In genomic region chr17:78316867-78317816, GRCh38 we compare ENCODE assay signal across 9 cellular contexts. TPM values are rescaled to one million over a fixed set of nuclear protein-coding genes. Genes with fewer than 3 reads are reported as not detected.
DNase-seq lines count a peak whose midpoint lies in the region; ATAC-seq and TF ChIP-seq lines count a peak whose summit lies in the region.
"Had no signal": no experiment of that assay in that cellular context is flagged by ENCODE, and none has a peak within 500 bp of the region (broad histone marks: within the 10 kb centered on the region; RNA-seq: fewer than 3 reads in every experiment).

No MANE protein-coding gene starts in this region.

- H3K36me3 ChIP-seq in CD4-positive, CD25-positive, alpha-beta regulatory T cell (ENCODE audit: control insufficient read depth, insufficient read depth, low read length) = no peaks in the 10 kb centered on the region
- H3K36me3 ChIP-seq in mucosa of descending colon (ENCODE audit: low read depth) = no peaks in the 10 kb centered on the region

- peak overlapping the region; percentile 8 to 46 (median 34) for H3K4me3 Mint-ChIP-seq in CD4-positive, CD25-positive, alpha-beta regulatory T cell
- H3K4me3 Mint-ChIP-seq in MCF 10A (ENCODE audit: unreplicated experiment) = peak overlapping the region; percentile 57

- no peak for DNase-seq in CD4-positive, CD25-positive, alpha-beta regulatory T cell
- peak; percentile 47 for DNase-seq in HT-29 (ENCODE audit: low spot score)
- peak; percentile 63 for DNase-seq in MCF 10A (ENCODE audit: unreplicated experiment)
- DNase-seq in mucosa of descending colon = peak; percentile 80 to 91 (median 88)
- no peak for DNase-seq in NCI-H1694 treated with DMSO at 0.1 percent for 48 hours (lab: John Stamatoyannopoulos, UW)

- no peak for ATAC-seq in CD4-positive, CD25-positive, alpha-beta regulatory T cell (ENCODE audit: low read depth in 2 of 2)
- ATAC-seq in mucosa of descending colon = peak; percentile 69
- no peak for ATAC-seq in HG02763 (IDR thresholded peaks at IDR 0.05; ENCODE audit: unreplicated experiment)
- ATAC-seq in HG02885 (IDR thresholded peaks at IDR 0.05; ENCODE audit: poor library complexity, unreplicated experiment) = no peak
- ATAC-seq in HG03439 (IDR thresholded peaks at IDR 0.05; ENCODE audit: unreplicated experiment) = no peak

- peaks cover 33% of the 10 kb centered on the region for H3K4me1 ChIP-seq in CD4-positive, CD25-positive, alpha-beta regulatory T cell (ENCODE audit: control insufficient read depth, insufficient read depth, low read length, poor library complexity, severe bottlenecking)
- H3K4me1 ChIP-seq in mucosa of descending colon (ENCODE audit: low read depth) = peaks cover 44% of the 10 kb centered on the region

- POLR2A ChIA-PET in MCF 10A (lab: Yijun Ruan, JAX) = interaction anchor here (0.7 to 5.3 kb wide), 9 partner anchors 8 to 61 kb away, joined by 3 to 60 read pairs (median 6); partner anchors contain the start of genes PGS1 and SOCS3

- CTCF ChIA-PET in MCF 10A (lab: Yijun Ruan, JAX) = interaction anchor here (0.5 to 3.3 kb wide), 7 partner anchors 18 to 1254 kb away, joined by 3 to 10 read pairs (median 4); no protein-coding TSS in a partner anchor

- H3K9me3 ChIP-seq in CD4-positive, CD25-positive, alpha-beta regulatory T cell (ENCODE audit: control insufficient read depth in 2 of 2, low read length in 2 of 2) = no peaks in the 10 kb centered on the region
- H3K9me3 ChIP-seq in mucosa of descending colon = no peaks in the 10 kb centered on the region

- peaks cover 8 to 54% (median 26%) of the 10 kb centered on the region in 4 donors for H3K4me1 Mint-ChIP-seq in CD4-positive, CD25-positive, alpha-beta regulatory T cell
- peaks cover 42% of the 10 kb centered on the region for H3K4me1 Mint-ChIP-seq in MCF 10A (ENCODE audit: insufficient read depth, unreplicated experiment)

- H3K27me3 ChIP-seq in CD4-positive, CD25-positive, alpha-beta regulatory T cell (ENCODE audit: control insufficient read depth, insufficient read depth, low read length) = no peaks in the 10 kb centered on the region

- no peak overlapping the region for H3K4me3 ChIP-seq in CD4-positive, CD25-positive, alpha-beta regulatory T cell (ENCODE audit: low read depth, low read length)
- no peak overlapping the region for H3K4me3 ChIP-seq in mucosa of descending colon

- H3K9me3 Mint-ChIP-seq in CD4-positive, CD25-positive, alpha-beta regulatory T cell = no peaks in the 10 kb centered on the region
- no peaks in the 10 kb centered on the region for H3K9me3 Mint-ChIP-seq in MCF 10A (ENCODE audit: unreplicated experiment)

- H3K27ac ChIP-seq in CD4-positive, CD25-positive, alpha-beta regulatory T cell (ENCODE audit: insufficient read depth, low read length, poor library complexity, severe bottlenecking) = peak overlapping the region; percentile 44
- H3K27ac ChIP-seq: HL-60 had no signal

- no TSS peak for BruUV-seq in MCF 10A (replicated peaks; lab: Mats Ljungman, UMichigan)

- intact Hi-C loops in MCF 10A (cut with micrococcal nuclease) = no loop called here
- intact Hi-C loops in mucosa of descending colon (cut with DNase I, micrococcal nuclease) = no loop called here

- H3K27ac Mint-ChIP-seq in CD4-positive, CD25-positive, alpha-beta regulatory T cell = peak overlapping the region; percentile 65 to 92 (median 74)
- peak overlapping the region; percentile 52 for H3K27ac Mint-ChIP-seq in MCF 10A (ENCODE audit: low read depth, unreplicated experiment)

- TF ChIP-seq CTCF in MCF 10A (IDR thresholded peaks at IDR 0.05; ENCODE audit: unreplicated experiment) (no peak), mucosa of descending colon (IDR thresholded peaks at IDR 0.05) (no peak)

- peaks cover 13% of the 10 kb centered on the region for H3K27me3 Mint-ChIP-seq in CD4-positive, CD25-positive, alpha-beta regulatory T cell
- H3K27me3 Mint-ChIP-seq in MCF 10A (ENCODE audit: insufficient read depth, unreplicated experiment) = peaks cover 12% of the 10 kb centered on the region

- H3K36me3 Mint-ChIP-seq in CD4-positive, CD25-positive, alpha-beta regulatory T cell = no peaks in the 10 kb centered on the region
- peaks cover 3% of the 10 kb centered on the region for H3K36me3 Mint-ChIP-seq in MCF 10A (ENCODE audit: insufficient read depth, unreplicated experiment)

RNA-seq across cellular contexts. Expression of gene SOCS3, which starts 42.7 kb away (rescaled TPM):
- 218 TPM for total RNA-seq in CD4-positive, CD25-positive, alpha-beta regulatory T cell
- polyA plus RNA-seq in CD4-positive, CD25-positive, alpha-beta regulatory T cell = 10 to 100 TPM; 26.4 to 74.2 (median 51.2) TPM
- total RNA-seq in HT-29 (2014; rRNA removed; shearing (Covaris generic)) = 0.18 and 0.79 TPM in 2 replicates
- total RNA-seq in MCF 10A (2022) (2.5 and 4.8 TPM in 2 replicates), mucosa of descending colon (10 to 100 TPM; 21.9 to 41.3 (median 23.2) TPM)

Comparison
In these comparisons a context has a peak if more than half of its experiments do, and no peak if none do; other contexts are left out.
1. DNase-seq: peak in HT-29 (single experiment), MCF 10A (single experiment) and mucosa of descending colon (3 of 3); none in CD4-positive, CD25-positive, alpha-beta regulatory T cell (0 of 3) and NCI-H1694 treated with DMSO at 0.1 percent for 48 hours (single experiment).